In genomic region chr22:46969491-46969890, GRCh38 we compare ENCODE assay signal across 11 cellular contexts.
DNase-seq lines count a peak whose midpoint lies in the region; ATAC-seq and TF ChIP-seq lines count a peak whose summit lies in the region.
"Had no signal": no experiment of that assay in that cellular context is flagged by ENCODE, and none has a peak within 500 bp of the region (broad histone marks: within the 10 kb centered on the region; RNA-seq: fewer than 3 reads in every experiment).

No MANE protein-coding gene starts in this region.

- POLR2A ChIA-PET in naive thymus-derived CD8-positive, alpha-beta T cell (lab: Charles Lee), result no interaction called here

- no peak overlapping the region for H3K4me3 Mint-ChIP-seq in central memory CD8-positive, alpha-beta T cell
- no peak overlapping the region for H3K4me3 Mint-ChIP-seq in naive thymus-derived CD8-positive, alpha-beta T cell
- H3K4me3 Mint-ChIP-seq: neural crest cell had no signal

- H3K27me3 Mint-ChIP-seq in central memory CD8-positive, alpha-beta T cell, result no peaks in the 10 kb centered on the region
- no peaks in the 10 kb centered on the region for H3K27me3 Mint-ChIP-seq in naive thymus-derived CD8-positive, alpha-beta T cell

- H3K27ac Mint-ChIP-seq in central memory CD8-positive, alpha-beta T cell (ENCODE audit: low read depth), result peak overlapping the region; percentile 87
- peak overlapping the region in 5 of 10 donors; percentile 9 to 77 (median 40) for H3K27ac Mint-ChIP-seq in naive thymus-derived CD8-positive, alpha-beta T cell

- DNase-seq in GM10266 (ENCODE audit: extremely low spot score), result peak; percentile 94
- no peak for DNase-seq in central memory CD8-positive, alpha-beta T cell (ENCODE audit: low spot score in 2 of 2)
- no peak for DNase-seq in Kasumi-1 (lab: John Stamatoyannopoulos, UW)
- DNase-seq in HCEC 1CT, result no peak
- no peak for DNase-seq in naive thymus-derived CD8-positive, alpha-beta T cell
- no peak for DNase-seq in AG20443 (ENCODE audit: low spot score)
- DNase-seq: DMS53, foreskin melanocyte had no signal

- peak; percentile 6 for TF ChIP-seq CTCF in GM10266 (IDR thresholded peaks at IDR 0.05; ENCODE audit: control insufficient read depth, insufficient read depth, low read depth, missing control alignments)

- H3K36me3 Mint-ChIP-seq in central memory CD8-positive, alpha-beta T cell (ENCODE audit: insufficient read depth), result peaks cover 10% of the 10 kb centered on the region
- peaks cover 0 to 22% (median 0%) of the 10 kb centered on the region in 3 donors for H3K36me3 Mint-ChIP-seq in naive thymus-derived CD8-positive, alpha-beta T cell

- peak; percentile 71 for ATAC-seq in GM19397 (IDR thresholded peaks at IDR 0.05; ENCODE audit: unreplicated experiment)
- ATAC-seq in HG03066 (IDR thresholded peaks at IDR 0.05; ENCODE audit: low read depth, unreplicated experiment), result peak; percentile 68
- ATAC-seq in central memory CD8-positive, alpha-beta T cell (replicated peaks; ENCODE audit: extremely low read depth, poor library complexity, severe bottlenecking), result no peak
- ATAC-seq in naive thymus-derived CD8-positive, alpha-beta T cell, result no peak

- no peaks in the 10 kb centered on the region for H3K9me3 Mint-ChIP-seq in central memory CD8-positive, alpha-beta T cell
- H3K9me3 Mint-ChIP-seq in naive thymus-derived CD8-positive, alpha-beta T cell, result peaks cover 0 to 1% (median 0%) of the 10 kb centered on the region in 9 donors
- H3K9me3 Mint-ChIP-seq: neural crest cell had no signal

- peaks cover 49% of the 10 kb centered on the region for H3K4me1 Mint-ChIP-seq in central memory CD8-positive, alpha-beta T cell
- peaks cover 24 to 36% (median 27%) of the 10 kb centered on the region in 4 donors for H3K4me1 Mint-ChIP-seq in naive thymus-derived CD8-positive, alpha-beta T cell

Comparison
In these comparisons a context has a peak if more than half of its experiments do, and no peak if none do; other contexts are left out.
1. ATAC-seq: peak in GM19397 (single experiment) and HG03066 (single experiment); none in central memory CD8-positive, alpha-beta T cell (single experiment) and naive thymus-derived CD8-positive, alpha-beta T cell (0 of 2).